ENCODE assay signal across 11 cellular contexts in the genomic region with DNA sequence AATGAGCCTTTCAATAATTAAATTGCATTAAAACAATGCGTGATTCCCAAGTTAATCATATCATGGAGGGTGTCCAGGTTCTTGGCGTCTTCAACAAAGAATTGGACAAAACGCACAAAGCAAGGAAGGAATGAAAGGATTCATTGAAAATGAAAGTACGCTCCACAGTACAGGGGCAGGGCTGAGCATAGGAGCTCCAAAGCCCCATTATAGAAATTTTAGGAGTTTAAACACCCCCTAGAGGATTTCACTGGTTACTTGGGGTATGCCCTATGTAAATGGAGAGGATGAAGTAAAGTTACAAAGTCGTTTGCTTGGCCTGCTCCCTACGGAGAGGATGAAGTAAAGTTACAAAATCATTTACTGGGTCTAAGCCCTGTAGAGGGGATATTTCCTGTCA.
A peak's percentile ranks its signal among the peaks of the same experiment; 100 is the strongest.
DNase-seq lines count a peak whose midpoint lies in the region; ATAC-seq, FAIRE-seq and TF ChIP-seq lines count a peak whose summit lies in the region.
"Had no signal": no experiment of that assay in that cellular context is flagged by ENCODE, and none has a peak within 500 bp of the region (broad histone marks: within the 10 kb centered on the region; RNA-seq: fewer than 3 reads in every experiment).

No MANE protein-coding gene starts in this region.

- 0 out of 2 replicates have a peak, but pooled peaks have one; percentile 7 for TF ChIP-seq CTCF in C4-2B (conservative IDR thresholded peaks at IDR 0.05)
- TF ChIP-seq CTCF in NB4 (IDR thresholded peaks at IDR 0.05; ENCODE audit: low read depth, low read length), result no peak
- TF ChIP-seq CTCF in WTC11 (IDR thresholded peaks at IDR 0.05), result no peak
- TF ChIP-seq CTCF in heart left ventricle (IDR thresholded peaks at IDR 0.05), result no peak

- H3K36me3 Mint-ChIP-seq in WTC11, result no peaks in the 10 kb centered on the region
- H3K36me3 Mint-ChIP-seq: CD4-positive, CD25-positive, alpha-beta regulatory T cell had no signal

- H3K4me3 ChIP-seq in NB4 (ENCODE audit: low read depth, low read length) (no peak overlapping the region), heart left ventricle (no peak overlapping the region)

- H3K27me3 ChIP-seq in heart left ventricle, result no peaks in the 10 kb centered on the region

- 81 to 82% (median 82%) methylated on average over 6 of the region's 6 CpGs for WGBS in heart left ventricle, 4 donors

- FAIRE-seq in A204.1 (lab: Jason Lieb, UNC), result peak; percentile 91
- FAIRE-seq: H54 had no signal

- DNase-seq in NB4 (ENCODE audit: low read depth) (peak; percentile 1), WTC11 (ENCODE audit: low spot score) (no peak), heart left ventricle (no peak), CD1c-positive myeloid dendritic cell (ENCODE audit: extremely low spot score) (no peak), T-helper 2 cell (no peak)
- DNase-seq: 8988T; CD4-positive, CD25-positive, alpha-beta regulatory T cell; DMS53 had no signal

- H3K9me3 ChIP-seq in heart left ventricle, result no peaks in the 10 kb centered on the region

- ATAC-seq in WTC11 (peak; percentile 79), heart left ventricle (no peak)

- CTCF ChIA-PET in WTC11 (lab: Charles Lee), result no interaction called here

- H3K4me1 Mint-ChIP-seq in WTC11, result peaks cover 4% of the 10 kb centered on the region; the same call in 1 of the 2 replicates
- H3K4me1 Mint-ChIP-seq: CD4-positive, CD25-positive, alpha-beta regulatory T cell had no signal

- H3K27me3 Mint-ChIP-seq in WTC11 (ENCODE audit: low read depth), result no peaks in the 10 kb centered on the region
- H3K27me3 Mint-ChIP-seq: CD4-positive, CD25-positive, alpha-beta regulatory T cell had no signal

- intact Hi-C loops in heart left ventricle (cut with DNase I), result no loop called here

- H3K27ac Mint-ChIP-seq in WTC11, result no peak overlapping the region
- H3K27ac Mint-ChIP-seq: CD4-positive, CD25-positive, alpha-beta regulatory T cell had no signal

- TF ChIP-seq POLR2A in NB4 (IDR thresholded peaks at IDR 0.05; ENCODE audit: extremely low read depth, insufficient read length) (no peak), heart left ventricle (IDR thresholded peaks at IDR 0.05) (no peak)

- H3K36me3 ChIP-seq in heart left ventricle, result no peaks in the 10 kb centered on the region

- H3K27ac ChIP-seq in C4-2B (no peak overlapping the region), heart left ventricle (no peak overlapping the region)

- no peak overlapping the region for H3K4me3 Mint-ChIP-seq in WTC11
- H3K4me3 Mint-ChIP-seq: CD4-positive, CD25-positive, alpha-beta regulatory T cell had no signal

- H3K4me1 ChIP-seq in heart left ventricle, result no peaks in the 10 kb centered on the region

- POLR2A ChIA-PET in WTC11 (lab: Charles Lee), result no interaction called here

- peaks cover 6% of the 10 kb centered on the region; the same call in 1 of the 2 replicates for H3K9me3 Mint-ChIP-seq in WTC11

TF ChIP-seq in WTC11, 78 proteins besides CTCF, POLR2A, EP300 and RAD21 (continues in another document):
- TF ChIP-seq FOXP1 (CRISPR knock-in tag; IDR thresholded peaks at IDR 0.05; ENCODE audit: borderline replicate concordance) (no peak), KAT7 (CRISPR knock-in tag; IDR thresholded peaks at IDR 0.05; ENCODE audit: borderline replicate concordance) (no peak), ERG (CRISPR knock-in tag; IDR thresholded peaks at IDR 0.05) (no peak), SP1 (CRISPR knock-in tag; conservative IDR thresholded peaks at IDR 0.05) (no peak), RORB (CRISPR knock-in tag; IDR thresholded peaks at IDR 0.05) (no peak), FOXK1 (CRISPR knock-in tag; IDR thresholded peaks at IDR 0.05) (no peak), ZNF138 (CRISPR knock-in tag; conservative IDR thresholded peaks at IDR 0.05) (no peak), MXD4 (CRISPR knock-in tag; IDR thresholded peaks at IDR 0.05; ENCODE audit: borderline replicate concordance) (no peak), PREB (CRISPR knock-in tag; IDR thresholded peaks at IDR 0.05; ENCODE audit: borderline replicate concordance) (no peak), E2F5 (CRISPR knock-in tag; IDR thresholded peaks at IDR 0.05) (no peak), EMX1 (CRISPR knock-in tag; IDR thresholded peaks at IDR 0.05) (no peak), IRF1 (CRISPR knock-in tag; IDR thresholded peaks at IDR 0.05) (no peak)
- TF ChIP-seq, protein P1, sequence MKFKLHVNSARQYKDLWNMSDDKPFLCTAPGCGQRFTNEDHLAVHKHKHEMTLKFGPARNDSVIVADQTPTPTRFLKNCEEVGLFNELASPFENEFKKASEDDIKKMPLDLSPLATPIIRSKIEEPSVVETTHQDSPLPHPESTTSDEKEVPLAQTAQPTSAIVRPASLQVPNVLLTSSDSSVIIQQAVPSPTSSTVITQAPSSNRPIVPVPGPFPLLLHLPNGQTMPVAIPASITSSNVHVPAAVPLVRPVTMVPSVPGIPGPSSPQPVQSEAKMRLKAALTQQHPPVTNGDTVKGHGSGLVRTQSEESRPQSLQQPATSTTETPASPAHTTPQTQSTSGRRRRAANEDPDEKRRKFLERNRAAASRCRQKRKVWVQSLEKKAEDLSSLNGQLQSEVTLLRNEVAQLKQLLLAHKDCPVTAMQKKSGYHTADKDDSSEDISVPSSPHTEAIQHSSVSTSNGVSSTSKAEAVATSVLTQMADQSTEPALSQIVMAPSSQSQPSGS (CRISPR knock-in tag; IDR thresholded peaks at IDR 0.05; ENCODE audit: borderline replicate concordance, low read depth), result no peak
- TF ChIP-seq, protein P2, sequence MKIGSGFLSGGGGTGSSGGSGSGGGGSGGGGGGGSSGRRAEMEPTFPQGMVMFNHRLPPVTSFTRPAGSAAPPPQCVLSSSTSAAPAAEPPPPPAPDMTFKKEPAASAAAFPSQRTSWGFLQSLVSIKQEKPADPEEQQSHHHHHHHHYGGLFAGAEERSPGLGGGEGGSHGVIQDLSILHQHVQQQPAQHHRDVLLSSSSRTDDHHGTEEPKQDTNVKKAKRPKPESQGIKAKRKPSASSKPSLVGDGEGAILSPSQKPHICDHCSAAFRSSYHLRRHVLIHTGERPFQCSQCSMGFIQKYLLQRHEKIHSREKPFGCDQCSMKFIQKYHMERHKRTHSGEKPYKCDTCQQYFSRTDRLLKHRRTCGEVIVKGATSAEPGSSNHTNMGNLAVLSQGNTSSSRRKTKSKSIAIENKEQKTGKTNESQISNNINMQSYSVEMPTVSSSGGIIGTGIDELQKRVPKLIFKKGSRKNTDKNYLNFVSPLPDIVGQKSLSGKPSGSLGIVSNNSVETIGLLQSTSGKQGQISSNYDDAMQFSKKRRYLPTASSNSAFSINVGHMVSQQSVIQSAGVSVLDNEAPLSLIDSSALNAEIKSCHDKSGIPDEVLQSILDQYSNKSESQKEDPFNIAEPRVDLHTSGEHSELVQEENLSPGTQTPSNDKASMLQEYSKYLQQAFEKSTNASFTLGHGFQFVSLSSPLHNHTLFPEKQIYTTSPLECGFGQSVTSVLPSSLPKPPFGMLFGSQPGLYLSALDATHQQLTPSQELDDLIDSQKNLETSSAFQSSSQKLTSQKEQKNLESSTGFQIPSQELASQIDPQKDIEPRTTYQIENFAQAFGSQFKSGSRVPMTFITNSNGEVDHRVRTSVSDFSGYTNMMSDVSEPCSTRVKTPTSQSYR (CRISPR knock-in tag; IDR thresholded peaks at IDR 0.05), result no peak
